In genomic region chr2:100352511-100352910, GRCh38 we compare ENCODE assay signal across 29 cellular contexts. TPM values are rescaled to one million over a fixed set of nuclear protein-coding genes. Genes with fewer than 3 reads are reported as not detected.
"Had no signal": no experiment of that assay in that cellular context is flagged by ENCODE, and none has a peak within 500 bp of the region (broad histone marks: within the 10 kb centered on the region; RNA-seq: fewer than 3 reads in every experiment).

No MANE protein-coding gene starts in this region.

- DNase-seq: activated B cell treated with CpG ODN at 0.5 μM for 24 hours; activated CD4-positive, alpha-beta memory T cell treated with anti-CD3 and anti-CD28 coated beads for 36 hours; activated CD4-positive, alpha-beta T cell treated with anti-CD3 and anti-CD28 coated beads for 4 hours; activated CD4-positive, alpha-beta T cell treated with anti-CD3 and anti-CD28 coated beads, Interleukin-2, amount 10 ng/mL, durations not matched to agents 24 days and 14 days; activated CD4-positive, alpha-beta T cell treated with anti-CD3 and anti-CD28 coated beads, Interleukin-2, amount 50 U/mL, for 1 hour; activated CD4-positive, alpha-beta T cell treated with anti-CD3 and anti-CD28 coated beads, Interleukin-2, amount 50 U/mL, for 4 hours; activated CD4-positive, CD25-positive, alpha-beta regulatory T cell treated with anti-CD3 and anti-CD28 coated beads, Interleukin-2, amount 50 U/mL, for 72 hours; activated CD8-positive, alpha-beta memory T cell treated with anti-CD3 and anti-CD28 coated beads, Interleukin-2, amount 50 U/mL, for 4 hours; activated CD8-positive, alpha-beta T cell treated with anti-CD3 and anti-CD28 coated beads for 36 hours; activated effector memory CD4-positive, alpha-beta T cell treated with anti-CD3 and anti-CD28 coated beads, Interleukin-2, amount 50 U/mL, for 16 hours; activated gamma-delta T cell treated with Interleukin-2 at 50 U/mL for 16 hours; activated naive CD4-positive, alpha-beta T cell; activated naive CD4-positive, alpha-beta T cell treated with anti-CD3 and anti-CD28 coated beads for 36 hours; activated naive CD4-positive, alpha-beta T cell treated with anti-CD3 and anti-CD28 coated beads, Interleukin-2, amount 50 U/mL, for 16 hours; activated naive CD8-positive, alpha-beta T cell treated with anti-CD3 and anti-CD28 coated beads for 36 hours; activated T-cell treated with anti-CD3 and anti-CD28 coated beads for 4 hours; activated T-cell treated with anti-CD3 and anti-CD28 coated beads, Interleukin-2, amount 50 U/mL, for 1 hour; activated T-cell treated with anti-CD3 and anti-CD28 coated beads, Interleukin-2, amount 50 U/mL, for 4 hours; activated T-cell treated with anti-CD3 and anti-CD28 coated beads, Interleukin-2, amount 50 U/mL, for 72 hours; adrenal gland; amniotic stem cell; aorta; body of pancreas; brain microvascular endothelial cell; central memory CD4-positive, alpha-beta T cell; T-helper 1 cell; T-helper 2 cell; T-helper 9 cell had no signal

- H3K4me3 ChIP-seq: adrenal gland, body of pancreas, breast epithelium had no signal

RNA-seq across cellular contexts. Expression of gene LONRF2, which starts 30.2 kb away (rescaled TPM):
- total RNA-seq: activated naive CD4-positive, alpha-beta T cell treated with anti-CD3 and anti-CD28 coated beads for 36 hours; activated naive CD8-positive, alpha-beta T cell treated with anti-CD3 and anti-CD28 coated beads for 36 hours had no signal
